23 cellular contexts compared by ENCODE assay signal in genomic region chr2:59920961-59921360, GRCh38.
"Had no signal": no experiment of that assay in that cellular context is flagged by ENCODE, and none has a peak within 500 bp of the region (broad histone marks: within the 10 kb centered on the region; RNA-seq: fewer than 3 reads in every experiment).

No MANE protein-coding gene starts in this region.

- H3K27ac ChIP-seq: breast epithelium, epithelial cell of prostate, right lobe of liver, tibial nerve had no signal

- DNase-seq: activated CD4-positive, alpha-beta memory T cell treated with anti-CD3 and anti-CD28 coated beads for 36 hours; activated CD4-positive, alpha-beta T cell treated with anti-CD3 and anti-CD28 coated beads, Interleukin-2, amount 10 ng/mL, durations not matched to agents 24 days and 14 days; activated CD4-positive, CD25-positive, alpha-beta regulatory T cell treated with anti-CD3 and anti-CD28 coated beads, Interleukin-2, amount 50 U/mL, for 72 hours; activated CD8-positive, alpha-beta memory T cell treated with anti-CD3 and anti-CD28 coated beads, Interleukin-2, amount 50 U/mL, for 4 hours; activated effector memory CD4-positive, alpha-beta T cell treated with anti-CD3 and anti-CD28 coated beads, Interleukin-2, amount 50 U/mL, for 16 hours; activated naive CD4-positive, alpha-beta T cell treated with anti-CD3 and anti-CD28 coated beads for 36 hours; activated T-cell treated with anti-CD3 and anti-CD28 coated beads, Interleukin-2, amount 50 U/mL, for 1 hour; amniotic stem cell; dermis blood vessel endothelial cell; effector CD4-positive, alpha-beta T cell; left colon; mammary epithelial cell; natural killer cell; posterior cingulate gyrus; right lobe of liver; stimulated activated CD4-positive, alpha-beta T cell treated with anti-CD3 and anti-CD28 coated beads, Interleukin-2, amount 100 ng/mL, for 48 hours; stimulated activated naive CD4-positive, alpha-beta T cell treated with Interleukin-2 at 50 U/mL for 16 hours; T-helper 2 cell had no signal

- H3K4me3 ChIP-seq: breast epithelium, right lobe of liver, tibial nerve had no signal

- H3K9me3 Mint-ChIP-seq: activated CD4-positive, alpha-beta memory T cell treated with anti-CD3 and anti-CD28 coated beads for 36 hours; activated CD4-positive, alpha-beta T cell treated with anti-CD3 and anti-CD28 coated beads, Interleukin-2, amount 10 ng/mL, durations not matched to agents 24 days and 14 days; activated naive CD4-positive, alpha-beta T cell treated with anti-CD3 and anti-CD28 coated beads for 36 hours; activated T-helper 1 cell treated with anti-CD3 and anti-CD28 coated beads, Interleukin-12 subunit alpha, Interleukin-12 subunit beta, Interleukin-2, Interleukin-4 antibody, amounts not matched to agents 30 ng/mL and 10 ng/mL and 1 ng/mL, durations not matched to agents 14 hours and 24 hours and 36 hours; central memory CD8-positive, alpha-beta T cell; natural killer cell had no signal

- H3K9me3 ChIP-seq: breast epithelium, right lobe of liver, tibial nerve had no signal

- H3K4me1 Mint-ChIP-seq: activated CD4-positive, alpha-beta T cell treated with anti-CD3 and anti-CD28 coated beads, Interleukin-2, amount 10 ng/mL, durations not matched to agents 24 days and 14 days; central memory CD8-positive, alpha-beta T cell had no signal

- H3K27me3 Mint-ChIP-seq: activated CD4-positive, alpha-beta memory T cell treated with anti-CD3 and anti-CD28 coated beads for 36 hours; activated CD4-positive, alpha-beta T cell treated with anti-CD3 and anti-CD28 coated beads, Interleukin-2, amount 10 ng/mL, durations not matched to agents 24 days and 14 days; central memory CD8-positive, alpha-beta T cell had no signal

- H3K4me1 ChIP-seq: breast epithelium, right lobe of liver, tibial nerve had no signal

- ATAC-seq: left colon, natural killer cell, right lobe of liver had no signal

- H3K36me3 Mint-ChIP-seq: activated CD4-positive, alpha-beta memory T cell treated with anti-CD3 and anti-CD28 coated beads for 36 hours; natural killer cell had no signal

- H3K27me3 ChIP-seq: breast epithelium, right lobe of liver, tibial nerve had no signal

- H3K36me3 ChIP-seq: breast epithelium, right lobe of liver, tibial nerve had no signal

- H3K4me3 Mint-ChIP-seq: activated CD4-positive, alpha-beta memory T cell treated with anti-CD3 and anti-CD28 coated beads for 36 hours; activated CD4-positive, alpha-beta T cell treated with anti-CD3 and anti-CD28 coated beads, Interleukin-2, amount 10 ng/mL, durations not matched to agents 24 days and 14 days; activated naive CD4-positive, alpha-beta T cell treated with anti-CD3 and anti-CD28 coated beads for 36 hours; activated T-helper 1 cell treated with anti-CD3 and anti-CD28 coated beads, Interleukin-12 subunit alpha, Interleukin-12 subunit beta, Interleukin-2, Interleukin-4 antibody, amounts not matched to agents 30 ng/mL and 10 ng/mL and 1 ng/mL, durations not matched to agents 14 hours and 24 hours and 36 hours; central memory CD8-positive, alpha-beta T cell; natural killer cell had no signal

- H3K27ac Mint-ChIP-seq: activated CD4-positive, alpha-beta memory T cell treated with anti-CD3 and anti-CD28 coated beads for 36 hours; activated CD4-positive, alpha-beta T cell treated with anti-CD3 and anti-CD28 coated beads, Interleukin-2, amount 10 ng/mL, durations not matched to agents 24 days and 14 days; activated naive CD4-positive, alpha-beta T cell treated with anti-CD3 and anti-CD28 coated beads for 36 hours; activated T-helper 1 cell treated with anti-CD3 and anti-CD28 coated beads, Interleukin-12 subunit alpha, Interleukin-12 subunit beta, Interleukin-2, Interleukin-4 antibody, amounts not matched to agents 30 ng/mL and 10 ng/mL and 1 ng/mL, durations not matched to agents 14 hours and 24 hours and 36 hours; natural killer cell had no signal
